11 cellular contexts compared by ENCODE assay signal in genomic region chr15:59327942-59328341, GRCh38. TPM values are rescaled to one million over a fixed set of nuclear protein-coding genes. Genes with fewer than 3 reads are reported as not detected.
A peak's percentile ranks its signal among the peaks of the same experiment; 100 is the strongest.
DNase-seq lines count a peak whose midpoint lies in the region; ATAC-seq and TF ChIP-seq lines count a peak whose summit lies in the region.
"Had no signal": no experiment of that assay in that cellular context is flagged by ENCODE, and none has a peak within 500 bp of the region (broad histone marks: within the 10 kb centered on the region; RNA-seq: fewer than 3 reads in every experiment).

No MANE protein-coding gene starts in this region.

- DNase-seq in OCI-M1 (lab: John Stamatoyannopoulos, UW): peak; percentile 6
- peak; percentile 19 for DNase-seq in natural killer cell
- no peak for DNase-seq in NCI-H510A (lab: John Stamatoyannopoulos, UW)
- DNase-seq in right atrium auricular region (ENCODE audit: low spot score): no peak
- DNase-seq in left colon: no peak
- DNase-seq: mesendoderm, uterus had no signal

- H3K4me3 ChIP-seq in right atrium auricular region: no peak overlapping the region
- H3K4me3 ChIP-seq: uterus had no signal

- H3K27ac Mint-ChIP-seq in natural killer cell: peak overlapping the region; percentile 64 to 88

- H3K4me1 ChIP-seq in right atrium auricular region: peaks cover 0 to 15% of the 10 kb centered on the region in 2 donors

- peaks cover 30 to 34% of the 10 kb centered on the region in 2 donors for H3K4me1 Mint-ChIP-seq in natural killer cell

- H3K27ac ChIP-seq in right atrium auricular region: no peak overlapping the region
- H3K27ac ChIP-seq: uterus, VCaP had no signal

- no peaks in the 10 kb centered on the region for H3K36me3 Mint-ChIP-seq in natural killer cell

- H3K27me3 Mint-ChIP-seq in natural killer cell (ENCODE audit: low read depth in 2 of 2): peaks cover 0 to 3% of the 10 kb centered on the region in 2 donors

- no peaks in the 10 kb centered on the region for H3K36me3 ChIP-seq in right atrium auricular region
- H3K36me3 ChIP-seq: uterus had no signal

- intact Hi-C loops in natural killer cell (cut with micrococcal nuclease): no loop called here
- intact Hi-C loops in left colon (cut with DNase I, micrococcal nuclease): no loop called here

- ATAC-seq in GM18867 (IDR thresholded peaks at IDR 0.05; ENCODE audit: unreplicated experiment): peak; percentile 53
- peak; percentile 54 for ATAC-seq in GM21825 (IDR thresholded peaks at IDR 0.05; ENCODE audit: unreplicated experiment)
- ATAC-seq in natural killer cell: peak; percentile 81 to 98 (median 98)
- no peak for ATAC-seq in left colon
- ATAC-seq: sciatic nerve had no signal

- H3K27me3 ChIP-seq in right atrium auricular region: no peaks in the 10 kb centered on the region
- H3K27me3 ChIP-seq: uterus had no signal

- H3K9me3 ChIP-seq in right atrium auricular region: no peaks in the 10 kb centered on the region
- H3K9me3 ChIP-seq: uterus had no signal

- H3K9me3 Mint-ChIP-seq in natural killer cell: no peaks in the 10 kb centered on the region

- TF ChIP-seq CTCF in natural killer cell (IDR thresholded peaks at IDR 0.05) (no peak), right atrium auricular region (IDR thresholded peaks at IDR 0.05) (no peak)

- peak overlapping the region; percentile 68 for H3K4me3 Mint-ChIP-seq in natural killer cell

RNA-seq across cellular contexts. Expression of gene MYO1E, which starts 44.7 kb away (rescaled TPM):
- 10 to 100 TPM; 16.1 to 39.4 (median 22.7) TPM for total RNA-seq in natural killer cell
- 10 to 100 TPM in 1 of 2 donors, 1 to 10 TPM in 1; 9.6 to 17.2 TPM for total RNA-seq in right atrium auricular region
- 100 to 1,000 TPM; 331 to 397 TPM for total RNA-seq in left colon

Comparison
In these comparisons a context has a peak if more than half of its experiments do, and no peak if none do; other contexts are left out.
1. DNase-seq: peak in OCI-M1 (single experiment) and natural killer cell (single experiment); none in NCI-H510A (single experiment), right atrium auricular region (single experiment) and left colon (0 of 2).
2. RNA of gene MYO1E, which starts 44.7 kb away (total RNA-seq): 331 to 397 TPM in left colon; 16.1 to 39.4 TPM in natural killer cell and 9.6 to 17.2 TPM in right atrium auricular region; every median in the first group is over 4 times any median in the second.